Comparison of ENCODE assay signal across 25 cellular contexts in the genomic region with DNA sequence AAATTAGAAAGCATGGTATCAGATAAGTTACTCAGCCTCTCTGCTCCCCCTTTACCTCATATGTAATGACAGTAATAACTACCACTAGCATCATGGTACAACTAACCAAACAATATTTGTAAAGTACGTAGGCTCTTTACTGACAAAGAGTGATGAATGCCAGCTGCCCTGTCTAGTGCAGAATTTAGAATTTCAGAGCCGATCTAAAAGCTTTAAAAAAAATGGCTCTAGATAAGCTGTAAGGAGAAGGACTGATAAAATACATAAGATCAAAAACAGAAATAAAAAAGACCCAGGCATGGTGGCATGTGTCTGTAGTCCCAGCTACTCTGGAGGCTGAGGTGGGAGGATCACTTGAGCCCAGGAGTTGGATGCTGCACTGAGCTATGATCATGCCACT.
"Had no signal": no experiment of that assay in that cellular context is flagged by ENCODE, and none has a peak within 500 bp of the region (broad histone marks: within the 10 kb centered on the region; RNA-seq: fewer than 3 reads in every experiment).

No MANE protein-coding gene starts in this region.

- H3K9me3 Mint-ChIP-seq: nephron; neural progenitor cell; stimulated activated naive B cell treated with anti-CD40 and anti-IgM and Interleukin-4, amounts not matched to agents 10 μg/mL and 1 μg/mL and 100 μg/mL, for 72 hours had no signal

- H3K27me3 Mint-ChIP-seq: progenitor cell of endocrine pancreas; stimulated activated naive B cell treated with anti-CD40 and anti-IgM and Interleukin-4, amounts not matched to agents 10 μg/mL and 1 μg/mL and 100 μg/mL, for 72 hours; stimulated activated naive CD8-positive, alpha-beta T cell treated with anti-CD3 and anti-CD28 coated beads, Interleukin-15, Interleukin-2, amounts not matched to agents 100 ng/mL and 50 ng/mL, for 24 hours had no signal

- H3K27ac Mint-ChIP-seq: natural killer cell; nephron; neural progenitor cell; progenitor cell of endocrine pancreas; stimulated activated effector memory CD8-positive, alpha-beta T cell treated with anti-CD3 and anti-CD28 coated beads, Interleukin-12 subunit alpha, Interleukin-12 subunit beta, amount 100 ng/mL, for 72 hours; stimulated activated naive B cell treated with anti-CD40 and anti-IgM and Interleukin-4, amounts not matched to agents 10 μg/mL and 1 μg/mL and 100 μg/mL, for 72 hours; stimulated activated naive CD8-positive, alpha-beta T cell treated with anti-CD3 and anti-CD28 coated beads, Interleukin-15, Interleukin-2, amounts not matched to agents 100 ng/mL and 50 ng/mL, for 24 hours had no signal

- DNase-seq: natural killer cell; occipital lobe; ovary; posterior cingulate gyrus; psoas muscle; right cardiac atrium; right lobe of liver; sigmoid colon; small intestine; stimulated activated CD4-positive, alpha-beta T cell treated with anti-CD3 and anti-CD28 coated beads, Interleukin-15, amount 100 ng/mL, for 24 hours; stimulated activated CD4-positive, alpha-beta T cell treated with anti-CD3 and anti-CD28 coated beads, Interleukin-2, amount 100 ng/mL, for 24 hours; stimulated activated CD4-positive, alpha-beta T cell treated with anti-CD3 and anti-CD28 coated beads, Interleukin-2, amount 100 ng/mL, for 48 hours; stimulated activated CD4-positive, alpha-beta T cell treated with anti-CD3 and anti-CD28 coated beads, Interleukin-4, amount 100 ng/mL, for 24 hours; stimulated activated naive B cell treated with anti-CD40 and anti-IgM and Interleukin-4, amounts not matched to agents 10 μg/mL and 1 μg/mL and 100 μg/mL, for 72 hours; stimulated activated naive CD4-positive, alpha-beta T cell treated with Interleukin-2 at 50 U/mL for 16 hours; stomach; thyroid gland; trophoblast cell; upper lobe of right lung; uterus had no signal

- ATAC-seq: natural killer cell; psoas muscle; right cardiac atrium; right lobe of liver; stimulated activated effector memory CD8-positive, alpha-beta T cell treated with anti-CD3 and anti-CD28 coated beads, Interleukin-12 subunit alpha, Interleukin-12 subunit beta, amount 100 ng/mL, for 72 hours; stimulated activated naive B cell treated with anti-CD40 and anti-IgM and Interleukin-4, amounts not matched to agents 10 μg/mL and 1 μg/mL and 100 μg/mL, for 72 hours; upper lobe of right lung had no signal

- H3K4me3 Mint-ChIP-seq: natural killer cell; nephron; neural progenitor cell; stimulated activated effector memory CD8-positive, alpha-beta T cell treated with anti-CD3 and anti-CD28 coated beads, Interleukin-12 subunit alpha, Interleukin-12 subunit beta, amount 100 ng/mL, for 72 hours; stimulated activated naive B cell treated with anti-CD40 and anti-IgM and Interleukin-4, amounts not matched to agents 10 μg/mL and 1 μg/mL and 100 μg/mL, for 72 hours; stimulated activated naive CD8-positive, alpha-beta T cell treated with anti-CD3 and anti-CD28 coated beads, Interleukin-15, Interleukin-2, amounts not matched to agents 100 ng/mL and 50 ng/mL, for 24 hours had no signal

- H3K36me3 Mint-ChIP-seq: natural killer cell; neural progenitor cell; stimulated activated effector memory CD8-positive, alpha-beta T cell treated with anti-CD3 and anti-CD28 coated beads, Interleukin-12 subunit alpha, Interleukin-12 subunit beta, amount 100 ng/mL, for 72 hours; stimulated activated naive B cell treated with anti-CD40 and anti-IgM and Interleukin-4, amounts not matched to agents 10 μg/mL and 1 μg/mL and 100 μg/mL, for 72 hours had no signal

- H3K4me1 Mint-ChIP-seq: natural killer cell; stimulated activated effector memory CD8-positive, alpha-beta T cell treated with anti-CD3 and anti-CD28 coated beads, Interleukin-12 subunit alpha, Interleukin-12 subunit beta, amount 100 ng/mL, for 72 hours; stimulated activated naive B cell treated with anti-CD40 and anti-IgM and Interleukin-4, amounts not matched to agents 10 μg/mL and 1 μg/mL and 100 μg/mL, for 72 hours had no signal
